ENCODE assay signal across 19 cellular contexts in the genomic region with DNA sequence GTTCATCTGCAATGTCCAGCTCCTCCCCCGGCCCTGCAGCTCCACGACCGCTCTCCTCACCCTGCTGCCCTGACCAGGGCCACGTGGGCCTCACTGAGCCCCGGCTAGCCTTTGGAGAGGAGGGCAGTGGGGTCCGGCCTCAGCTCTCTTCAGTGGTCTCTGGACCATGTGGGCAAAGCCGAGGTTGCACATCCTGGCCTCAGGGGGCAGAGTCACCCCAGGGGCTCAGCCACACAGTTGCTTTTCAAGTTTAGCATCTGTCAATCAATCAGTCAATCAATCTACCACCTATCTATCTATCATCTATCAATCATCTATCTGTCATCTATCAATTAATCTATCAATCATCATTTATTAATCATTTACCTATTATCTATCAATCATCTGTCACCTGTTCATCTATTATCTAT. TPM values are rescaled to one million over a fixed set of nuclear protein-coding genes. Genes with fewer than 3 reads are reported as not detected.
DNase-seq lines count a peak whose midpoint lies in the region; ATAC-seq, FAIRE-seq and TF ChIP-seq lines count a peak whose summit lies in the region.
"Had no signal": no experiment of that assay in that cellular context is flagged by ENCODE, and none has a peak within 500 bp of the region (broad histone marks: within the 10 kb centered on the region; RNA-seq: fewer than 3 reads in every experiment).

No MANE protein-coding gene starts in this region.

- H3K4me1 Mint-ChIP-seq in brain (peaks cover 11% of the 10 kb centered on the region), naive B cell (peaks cover 22 to 35% (median 30%) of the 10 kb centered on the region in 3 donors)

- peak; percentile 11 for DNase-seq in AG08396 (ENCODE audit: low spot score)
- peak; percentile 24 for DNase-seq in GM12892 (ENCODE audit: insufficient read length)
- no peak for DNase-seq in naive B cell
- DNase-seq in SKM-1 treated with dmso at 0.1 percent for 144 hours (lab: John Stamatoyannopoulos, UW; ENCODE audit: unreplicated experiment), result no peak
- no peak for DNase-seq in SK-N-DZ (ENCODE audit: low spot score)
- no peak for DNase-seq in NCI-H2029 treated with DMSO at 0.1 percent for 48 hours (lab: John Stamatoyannopoulos, UW)
- no peak for DNase-seq in stimulated activated naive CD8-positive, alpha-beta T cell treated with anti-CD3 and anti-CD28 coated beads, Interleukin-15, Interleukin-2, amounts not matched to agents 100 U/mL and 50 U/mL, for 24 hours
- DNase-seq: activated T-cell treated with anti-CD3 and anti-CD28 coated beads, Interleukin-2, amount 50 U/mL, for 72 hours; cerebellar nuclear complex; mesendoderm; NCI-H146; OCI-M1; ovary; stimulated activated naive B cell treated with anti-CD40 and anti-IgM and Interleukin-4, amounts not matched to agents 10 μg/mL and 1 μg/mL and 100 μg/mL, for 72 hours; upper lobe of right lung had no signal

- H3K27me3 Mint-ChIP-seq in brain (peaks cover 7% of the 10 kb centered on the region), naive B cell (peaks cover 0 to 8% (median 0%) of the 10 kb centered on the region in 3 donors)

- H3K4me3 Mint-ChIP-seq in brain (peak overlapping the region in 4 of 5 experiments; percentile 2 to 61 (median 15)), naive B cell (peak overlapping the region in 5 of 8 donors; percentile 7 to 81 (median 54))
- H3K4me3 Mint-ChIP-seq: activated T-cell treated with anti-CD3 and anti-CD28 coated beads, Interleukin-2, amount 50 U/mL, for 72 hours; stimulated activated naive B cell treated with anti-CD40 and anti-IgM and Interleukin-4, amounts not matched to agents 10 μg/mL and 1 μg/mL and 100 μg/mL, for 72 hours had no signal

- no peak for TF ChIP-seq CTCF in brain (conservative IDR thresholded peaks at IDR 0.05)

- no peak for TF ChIP-seq POLR2A in GM12892 (IDR thresholded peaks at IDR 0.05; ENCODE audit: low read depth, low read length)

- no peak for FAIRE-seq in GM12892 (lab: Jason Lieb, UNC)
- FAIRE-seq: D721Med, islet of Langerhans, TTC549 had no signal

- H3K36me3 Mint-ChIP-seq in brain (no peaks in the 10 kb centered on the region), naive B cell (no peaks in the 10 kb centered on the region)

- H3K9me3 Mint-ChIP-seq in brain (peaks cover 0 to 6% (median 0%) of the 10 kb centered on the region in 5 experiments), naive B cell (peaks cover 0 to 1% (median 0%) of the 10 kb centered on the region in 7 donors)
- H3K9me3 Mint-ChIP-seq: activated T-cell treated with anti-CD3 and anti-CD28 coated beads, Interleukin-2, amount 50 U/mL, for 72 hours had no signal

- no peak for ATAC-seq in naive B cell (ENCODE audit: low read depth in 2 of 2)
- no peak for ATAC-seq in stimulated activated naive CD8-positive, alpha-beta T cell treated with anti-CD3 and anti-CD28 coated beads, Interleukin-15, Interleukin-2, amounts not matched to agents 100 U/mL and 50 U/mL, for 24 hours
- ATAC-seq: activated T-cell treated with anti-CD3 and anti-CD28 coated beads, Interleukin-2, amount 50 U/mL, for 72 hours; stimulated activated naive B cell treated with anti-CD40 and anti-IgM and Interleukin-4, amounts not matched to agents 10 μg/mL and 1 μg/mL and 100 μg/mL, for 72 hours; upper lobe of right lung had no signal

- H3K27ac Mint-ChIP-seq in brain, result peak overlapping the region in 2 of 5 experiments; percentile 3 to 11
- H3K27ac Mint-ChIP-seq in naive B cell, result peak overlapping the region in 3 of 6 donors; percentile 51 to 89 (median 81)
- H3K27ac Mint-ChIP-seq: activated T-cell treated with anti-CD3 and anti-CD28 coated beads, Interleukin-2, amount 50 U/mL, for 72 hours; stimulated activated naive B cell treated with anti-CD40 and anti-IgM and Interleukin-4, amounts not matched to agents 10 μg/mL and 1 μg/mL and 100 μg/mL, for 72 hours had no signal

RNA-seq across cellular contexts. Expression of a gene that starts 3.0 kb away (rescaled TPM):
- polyA plus RNA-seq in GM12892 (2012; ENCODE audit: missing spikeins), result 0.42 TPM
- polyA plus RNA-seq in brain (ENCODE audit: insufficient read depth, low read depth, low replicate concordance) (64.5 TPM), naive B cell (ENCODE audit: low read depth in 6 of 6) (1 to 10 TPM in 5 of 6 donors, under 1 TPM in 1; 0.92 to 2.7 (median 1.5) TPM)
- polyA plus RNA-seq in SK-N-DZ (2014; cell fraction: cytosol; rRNA removed), result 11.4 and 15.2 TPM in 2 replicates
- 6.9 and 10.9 TPM in 2 replicates for polyA plus RNA-seq in SK-N-DZ (2014; cell fraction: nucleus; rRNA removed)

RNA-seq across cellular contexts. Expression of a gene that starts 15.7 kb away (rescaled TPM):
- 25.2 TPM for polyA plus RNA-seq in GM12892 (2012; ENCODE audit: missing spikeins)
- polyA plus RNA-seq in brain (ENCODE audit: insufficient read depth, low read depth, low replicate concordance), result 93.6 TPM
- 10 to 100 TPM; 56.2 to 88.7 (median 60.5) TPM for polyA plus RNA-seq in naive B cell (ENCODE audit: low read depth in 6 of 6)
- polyA plus RNA-seq in SK-N-DZ (2014; cell fraction: cytosol; rRNA removed), result 63.6 and 76.7 TPM in 2 replicates
- polyA plus RNA-seq in SK-N-DZ (2014; cell fraction: nucleus; rRNA removed), result 30.9 and 33.5 TPM in 2 replicates

RNA-seq across cellular contexts. Expression of a gene that starts 21.7 kb away (rescaled TPM):
- polyA plus RNA-seq in GM12892 (2012; ENCODE audit: missing spikeins), result 7.9 TPM
- polyA plus RNA-seq in brain (ENCODE audit: insufficient read depth, low read depth, low replicate concordance) (32.9 TPM), naive B cell (ENCODE audit: low read depth in 6 of 6) (10 to 100 TPM; 49.1 to 72.0 (median 60.9) TPM)
- 0.09 and 0.10 TPM in 2 replicates for polyA plus RNA-seq in SK-N-DZ (2014; cell fraction: cytosol; rRNA removed)
- 0.04 TPM in 1 of 2 replicates, not detected in the other for polyA plus RNA-seq in SK-N-DZ (2014; cell fraction: nucleus; rRNA removed)

RNA-seq across cellular contexts. Expression of a gene that starts 58.9 kb away (rescaled TPM):
- polyA plus RNA-seq in GM12892 (2012; ENCODE audit: missing spikeins), result 28.2 TPM
- polyA plus RNA-seq in brain (ENCODE audit: insufficient read depth, low read depth, low replicate concordance) (207 TPM), naive B cell (ENCODE audit: low read depth in 6 of 6) (10 to 100 TPM; 18.6 to 38.7 (median 26.3) TPM)
- 105 and 108 TPM in 2 replicates for polyA plus RNA-seq in SK-N-DZ (2014; cell fraction: cytosol; rRNA removed)
- 59.3 and 61.9 TPM in 2 replicates for polyA plus RNA-seq in SK-N-DZ (2014; cell fraction: nucleus; rRNA removed)

Comparison
In these comparisons a context has a peak if more than half of its experiments do, and no peak if none do; other contexts are left out.
1. DNase-seq: peak in AG08396 (single experiment) and GM12892 (single experiment); none in naive B cell (single experiment), SKM-1 treated with dmso at 0.1 percent for 144 hours (single experiment), SK-N-DZ (single experiment), NCI-H2029 treated with DMSO at 0.1 percent for 48 hours (single experiment) and stimulated activated naive CD8-positive, alpha-beta T cell treated with anti-CD3 and anti-CD28 coated beads, Interleukin-15, Interleukin-2, amounts not matched to agents 100 U/mL and 50 U/mL, for 24 hours (single experiment).
2. RNA of a gene that starts 3.0 kb away (polyA plus RNA-seq): 64.5 TPM in brain (single experiment); 0.92 to 2.7 TPM in naive B cell; every median in the first group is over 10 times any median in the second.